In the genomic region with DNA sequence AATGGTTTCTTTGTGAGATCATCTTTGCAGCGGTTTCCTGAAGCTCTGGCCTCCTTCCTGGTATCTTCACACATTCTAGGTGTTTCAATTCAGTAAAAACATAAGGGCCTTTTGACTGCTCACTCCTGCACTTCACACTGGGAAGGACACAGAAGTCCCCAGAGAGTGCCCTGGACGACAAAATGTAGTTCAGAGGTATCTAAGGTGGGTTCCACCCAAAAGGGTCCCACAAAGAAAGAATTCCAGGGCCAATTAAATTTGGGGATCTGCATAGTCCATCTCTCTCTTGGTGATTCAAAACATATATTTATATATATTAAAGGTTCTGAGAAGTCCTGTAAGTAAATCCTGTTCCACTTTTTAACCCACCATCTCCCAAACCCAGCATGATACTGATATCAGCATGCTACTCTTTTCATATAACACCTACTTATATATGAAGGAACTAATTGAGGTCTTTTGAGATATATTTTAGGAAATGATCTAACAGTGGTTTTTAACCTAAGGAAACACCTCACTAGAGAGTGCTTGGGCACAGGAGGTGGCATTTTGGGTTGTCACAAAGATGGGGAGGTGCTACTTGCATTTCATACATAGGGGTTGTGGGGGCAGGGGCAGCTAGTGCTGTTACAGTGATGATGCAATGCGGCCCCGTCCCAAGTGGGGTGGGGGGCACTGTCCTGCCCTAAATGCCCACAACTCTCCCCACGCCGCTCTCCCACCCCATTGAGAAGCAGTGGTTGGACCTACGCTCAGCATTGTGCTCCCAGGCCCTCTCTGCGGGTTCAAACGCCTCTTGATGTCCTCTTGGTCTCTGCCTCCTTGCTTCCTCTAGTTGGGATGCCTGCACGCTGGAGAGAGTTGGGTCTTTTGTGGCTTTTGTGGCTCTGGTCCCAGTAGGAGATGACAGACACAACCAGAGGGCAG, we compare ENCODE assay signal across 8 cellular contexts.
DNase-seq lines count a peak whose midpoint lies in the region; ATAC-seq and TF ChIP-seq lines count a peak whose summit lies in the region.

No MANE protein-coding gene starts in this region.

- H3K36me3 Mint-ChIP-seq in WTC11 (no peaks in the 10 kb centered on the region), neural crest cell (ENCODE audit: low read depth) (no peaks in the 10 kb centered on the region)
- peaks cover 25% of the 10 kb centered on the region for H3K36me3 Mint-ChIP-seq in central memory CD8-positive, alpha-beta T cell (ENCODE audit: insufficient read depth)

- DNase-seq in DMS79 treated with DMSO at 0.1 percent for 48 hours (lab: John Stamatoyannopoulos, UW) (peak; percentile 51), WTC11 (ENCODE audit: low spot score) (no peak), neural crest cell (ENCODE audit: low read depth, low spot score) (no peak), vagina (ENCODE audit: extremely low spot score in 2 of 2) (no peak), iPS-NIHi7 (ENCODE audit: extremely low spot score) (no peak), hepatic stellate cell (ENCODE audit: low spot score) (no peak)
- peak; percentile 56 to 75 for DNase-seq in central memory CD8-positive, alpha-beta T cell (ENCODE audit: low spot score in 2 of 2)

- CTCF ChIA-PET in WTC11 (lab: Charles Lee) = interaction anchor here (1.5 kb wide), 1 partner anchor 58 kb away, joined by 4 read pairs; no protein-coding TSS in a partner anchor

- H3K9me3 Mint-ChIP-seq in WTC11 (no peaks in the 10 kb centered on the region), neural crest cell (no peaks in the 10 kb centered on the region)
- no peaks in the 10 kb centered on the region for H3K9me3 Mint-ChIP-seq in central memory CD8-positive, alpha-beta T cell

- H3K36me3 ChIP-seq in vagina = no peaks in the 10 kb centered on the region

- H3K9me3 ChIP-seq in vagina = no peaks in the 10 kb centered on the region

- H3K27ac Mint-ChIP-seq in WTC11 = no peak overlapping the region; the same call in 1 of the 2 replicates
- peak overlapping the region; percentile 96 for H3K27ac Mint-ChIP-seq in central memory CD8-positive, alpha-beta T cell (ENCODE audit: low read depth)
- no peak overlapping the region for H3K27ac Mint-ChIP-seq in neural crest cell (ENCODE audit: unreplicated experiment)

- H3K27me3 Mint-ChIP-seq in WTC11 (ENCODE audit: low read depth) (peaks cover 34% of the 10 kb centered on the region), neural crest cell (ENCODE audit: low read depth) (peaks cover 58% of the 10 kb centered on the region)
- no peaks in the 10 kb centered on the region for H3K27me3 Mint-ChIP-seq in central memory CD8-positive, alpha-beta T cell

- no peak for TF ChIP-seq POLR2A in vagina (IDR thresholded peaks at IDR 0.05)

- intact Hi-C loops in vagina (cut with DNase I) = loop anchor here (5.0 kb wide), 1 partner anchor 110 kb away; a partner anchor contains a TSS

- H3K4me1 Mint-ChIP-seq in WTC11 (peaks cover 46% of the 10 kb centered on the region), neural crest cell (peaks cover 42% of the 10 kb centered on the region)
- peaks cover 63% of the 10 kb centered on the region for H3K4me1 Mint-ChIP-seq in central memory CD8-positive, alpha-beta T cell

- POLR2A ChIA-PET in WTC11 (lab: Charles Lee) = no interaction called here

- peak overlapping the region; percentile 44 to 66 for H3K4me3 ChIP-seq in vagina

- H3K27ac ChIP-seq in vagina = peak overlapping the region; percentile 92

- H3K4me3 Mint-ChIP-seq in WTC11 (peak overlapping the region; percentile 73), neural crest cell (peak overlapping the region; percentile 64)
- H3K4me3 Mint-ChIP-seq in central memory CD8-positive, alpha-beta T cell = peak overlapping the region; percentile 80

- TF ChIP-seq CTCF in WTC11 (IDR thresholded peaks at IDR 0.05) (no peak), neural crest cell (conservative IDR thresholded peaks at IDR 0.05) (no peak), vagina (IDR thresholded peaks at IDR 0.05) (no peak)

- peak; percentile 28 for ATAC-seq in HG03039 (IDR thresholded peaks at IDR 0.05; ENCODE audit: unreplicated experiment)
- ATAC-seq in WTC11 = no peak
- ATAC-seq in central memory CD8-positive, alpha-beta T cell (replicated peaks; ENCODE audit: extremely low read depth, poor library complexity, severe bottlenecking) = peak; percentile 61

- no peaks in the 10 kb centered on the region for H3K27me3 ChIP-seq in vagina

- peaks cover 64% of the 10 kb centered on the region for H3K4me1 ChIP-seq in vagina

TF ChIP-seq in WTC11, 78 proteins besides CTCF, POLR2A, EP300 and RAD21:
- TF ChIP-seq SMAD4 (CRISPR knock-in tag; IDR thresholded peaks at IDR 0.05) (no peak), OVOL2 (CRISPR knock-in tag; IDR thresholded peaks at IDR 0.05; ENCODE audit: borderline replicate concordance) (no peak), GABPB1 (CRISPR knock-in tag; IDR thresholded peaks at IDR 0.05) (peak; percentile 66)

Comparison
In these comparisons a context has a peak if more than half of its experiments do, and no peak if none do; other contexts are left out.
1. DNase-seq: peak in DMS79 treated with DMSO at 0.1 percent for 48 hours (single experiment) and central memory CD8-positive, alpha-beta T cell (2 of 2); none in WTC11 (single experiment), neural crest cell (single experiment), vagina (0 of 2), iPS-NIHi7 (single experiment) and hepatic stellate cell (single experiment).
2. Peak in every context shown above with its lines, with median percentiles within 50 percentile points of each other: H3K4me3 Mint-ChIP-seq.